Comparison of ENCODE assay signal across 8 cellular contexts in the genomic region with DNA sequence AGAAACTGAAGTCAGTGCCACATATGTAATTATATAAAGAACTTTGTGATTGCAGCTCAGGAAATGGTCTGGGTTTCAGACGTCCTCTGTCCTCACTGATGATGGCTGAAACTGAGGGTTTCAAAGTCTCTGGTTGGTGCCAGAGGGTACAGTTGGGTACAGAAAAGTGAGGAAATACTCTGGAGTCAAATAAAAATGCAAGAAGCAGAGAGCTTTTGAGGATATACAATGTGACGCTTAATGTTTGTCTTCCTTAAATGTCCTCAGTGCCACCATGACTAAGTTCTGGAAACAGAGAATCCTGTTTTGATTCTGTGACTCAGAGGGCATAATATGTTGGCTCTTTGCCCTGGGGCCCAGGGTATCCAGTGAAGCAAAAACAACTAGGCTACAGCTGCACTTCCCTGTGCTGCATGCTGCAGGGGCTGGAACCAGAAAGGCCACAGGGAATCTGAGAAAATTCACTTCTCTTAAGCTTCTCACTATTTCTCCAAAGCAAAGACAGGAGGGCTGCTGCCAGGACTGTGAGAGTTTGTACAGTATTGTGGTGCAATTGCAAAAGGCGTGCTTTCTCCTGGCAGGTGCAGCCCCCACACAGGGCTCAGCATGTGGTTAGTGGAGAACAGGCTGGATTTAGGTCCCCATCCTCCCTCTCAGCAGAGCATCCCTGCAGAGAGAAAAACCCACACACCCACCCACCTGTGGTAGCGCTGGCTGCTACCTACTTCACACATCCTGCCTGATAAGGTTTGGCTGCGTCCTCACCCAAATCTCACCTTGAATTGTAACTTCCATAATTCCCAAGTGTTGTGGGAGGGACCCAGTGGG.
A peak's percentile ranks its signal among the peaks of the same experiment; 100 is the strongest.
DNase-seq lines count a peak whose midpoint lies in the region; ATAC-seq, FAIRE-seq and TF ChIP-seq lines count a peak whose summit lies in the region.

No MANE protein-coding gene starts in this region.

- no peak for ATAC-seq in HG03342 (IDR thresholded peaks at IDR 0.05; ENCODE audit: unreplicated experiment)
- no peak for ATAC-seq in GM18519 (IDR thresholded peaks at IDR 0.05; ENCODE audit: low FRiP score, unreplicated experiment)

- TF ChIP-seq CTCF in keratinocyte (optimal IDR thresholded peaks at IDR 0.05 in 1 of 3, IDR thresholded peaks at IDR 0.05 in 1 of 3, conservative IDR thresholded peaks at IDR 0.05 in 1 of 3; ENCODE audit: extremely low read depth in 1 of 3, insufficient read depth in 2 of 3, low read length in 3 of 3) (no peak), tibial artery (IDR thresholded peaks at IDR 0.05) (no peak)

- CTCF ChIA-PET in activated CD4-positive, alpha-beta memory T cell treated with anti-CD3 and anti-CD28 coated beads, Interleukin-2, amount 10 ng/mL, durations not matched to agents 7 days and 5 days (lab: Charles Lee), result no interaction called here

- dilution Hi-C loops in keratinocyte (cut with MboI; ENCODE audit: extremely low pct_ligation_motif_present, low sequenced_read_pairs), result no loop called here

- H2AFZ ChIP-seq in ACC112 (ENCODE audit: low read length, unreplicated experiment) (no peak overlapping the region), keratinocyte (ENCODE audit: control insufficient read depth, low read length) (no peak overlapping the region)

- H3K27ac ChIP-seq in ACC112 (ENCODE audit: low read depth, low read length) (peak overlapping the region; percentile 98), keratinocyte (ENCODE audit: control insufficient read depth, insufficient read depth, low read length) (peak overlapping the region; percentile 84), tibial artery (peak overlapping the region; percentile 68 to 70)

- H3K9me1 ChIP-seq in keratinocyte (ENCODE audit: control insufficient read depth, extremely low read depth, insufficient read depth, low read length), result no peaks in the 10 kb centered on the region

- peak; percentile 89 for DNase-seq in HCEC 1CT
- DNase-seq in activated CD4-positive, alpha-beta memory T cell treated with anti-CD3 and anti-CD28 coated beads, Interleukin-2, amount 10 ng/mL, durations not matched to agents 7 days and 5 days, result no peak
- DNase-seq in keratinocyte (ENCODE audit: low read depth, low spot score), result peak; percentile 33
- peak; percentile 76 to 82 for DNase-seq in tibial artery
- DNase-seq in DMS114 treated with DMSO at 0.1 percent for 48 hours (lab: John Stamatoyannopoulos, UW; ENCODE audit: unreplicated experiment), result no peak

- no peak overlapping the region for H3K4me3 Mint-ChIP-seq in activated CD4-positive, alpha-beta memory T cell treated with anti-CD3 and anti-CD28 coated beads, Interleukin-2, amount 10 ng/mL, durations not matched to agents 7 days and 5 days

- no peaks in the 10 kb centered on the region for H4K20me1 ChIP-seq in keratinocyte (ENCODE audit: control insufficient read depth, extremely low read depth, insufficient read depth, low read length)

- no peaks in the 10 kb centered on the region for H3K36me3 Mint-ChIP-seq in activated CD4-positive, alpha-beta memory T cell treated with anti-CD3 and anti-CD28 coated beads, Interleukin-2, amount 10 ng/mL, durations not matched to agents 7 days and 5 days (ENCODE audit: low read depth)

- H3K4me1 ChIP-seq in ACC112 (ENCODE audit: control insufficient read depth, insufficient read depth, low read length, unreplicated experiment) (peaks cover 54% of the 10 kb centered on the region), keratinocyte (ENCODE audit: control insufficient read depth, extremely low read depth, insufficient read depth, low read length) (peaks cover 47% of the 10 kb centered on the region), tibial artery (peaks cover 0 to 53% (median 35%) of the 10 kb centered on the region in 4 donors)

- H3K79me2 ChIP-seq in ACC112 (ENCODE audit: control insufficient read depth, insufficient read depth, low read length, unreplicated experiment) (no peaks in the 10 kb centered on the region), keratinocyte (ENCODE audit: control insufficient read depth, insufficient read depth, low read length) (no peaks in the 10 kb centered on the region)

- intact Hi-C loops in tibial artery (cut with DNase I; ENCODE audit: low total_unique reads), result loop anchor here (2.0 to 10.0 kb wide), 3 partner anchors 59 to 141 kb away; no protein-coding TSS in a partner anchor

- H3K27ac Mint-ChIP-seq in activated CD4-positive, alpha-beta memory T cell treated with anti-CD3 and anti-CD28 coated beads, Interleukin-2, amount 10 ng/mL, durations not matched to agents 7 days and 5 days, result peak overlapping the region; percentile 47

- no peaks in the 10 kb centered on the region for H3K9me3 ChIP-seq in keratinocyte (ENCODE audit: control insufficient read depth, low read depth, low read length)
- H3K9me3 ChIP-seq in tibial artery, result no peaks in the 10 kb centered on the region

- H3K9ac ChIP-seq in keratinocyte (ENCODE audit: control insufficient read depth, extremely low read depth, insufficient read depth, low read length), result peak overlapping the region; percentile 58

- no peaks in the 10 kb centered on the region for H3K27me3 ChIP-seq in ACC112 (ENCODE audit: insufficient read depth, low read length)
- H3K27me3 ChIP-seq in keratinocyte (ENCODE audit: control insufficient read depth, extremely low read depth, insufficient read depth, low read length), result no peaks in the 10 kb centered on the region
- H3K27me3 ChIP-seq in tibial artery, result no peaks in the 10 kb centered on the region

- H3K27me3 Mint-ChIP-seq in activated CD4-positive, alpha-beta memory T cell treated with anti-CD3 and anti-CD28 coated beads, Interleukin-2, amount 10 ng/mL, durations not matched to agents 7 days and 5 days, result peaks cover 22% of the 10 kb centered on the region

- POLR2A ChIA-PET in activated CD4-positive, alpha-beta memory T cell treated with anti-CD3 and anti-CD28 coated beads, Interleukin-2, amount 10 ng/mL, durations not matched to agents 7 days and 5 days (lab: Charles Lee), result no interaction called here

- H3K36me3 ChIP-seq in ACC112 (ENCODE audit: insufficient read depth, low read length) (no peaks in the 10 kb centered on the region), keratinocyte (ENCODE audit: control insufficient read depth in 2 of 2, extremely low read depth in 1 of 2, insufficient read depth in 2 of 2, low read length in 2 of 2) (no peaks in the 10 kb centered on the region), tibial artery (no peaks in the 10 kb centered on the region)

- peaks cover 15% of the 10 kb centered on the region for H3K4me1 Mint-ChIP-seq in activated CD4-positive, alpha-beta memory T cell treated with anti-CD3 and anti-CD28 coated beads, Interleukin-2, amount 10 ng/mL, durations not matched to agents 7 days and 5 days

- FAIRE-seq in keratinocyte (lab: Jason Lieb, UNC), result peak; percentile 82

- H3K4me3 ChIP-seq in ACC112 (ENCODE audit: low read depth, low read length) (peak overlapping the region; percentile 61), keratinocyte (ENCODE audit: control insufficient read depth in 2 of 3, extremely low read depth in 1 of 3, insufficient read depth in 2 of 3, low read depth in 1 of 3, low read length in 3 of 3) (peak overlapping the region in 2 of 3 experiments; percentile 12 to 50), tibial artery (no peak overlapping the region)

- peak overlapping the region; percentile 73 for H3K4me2 ChIP-seq in keratinocyte (ENCODE audit: control insufficient read depth, extremely low read depth, insufficient read depth, low read depth, low read length)

- H3K9me3 Mint-ChIP-seq in activated CD4-positive, alpha-beta memory T cell treated with anti-CD3 and anti-CD28 coated beads, Interleukin-2, amount 10 ng/mL, durations not matched to agents 7 days and 5 days, result peaks cover 7% of the 10 kb centered on the region

Comparison
In these comparisons a context has a peak if more than half of its experiments do, and no peak if none do; other contexts are left out.
1. H3K4me3 ChIP-seq: peak in ACC112 (single experiment) and keratinocyte (2 of 3); none in tibial artery (0 of 2).
2. DNase-seq: peak in HCEC 1CT (single experiment), keratinocyte (single experiment) and tibial artery (2 of 2); none in activated CD4-positive, alpha-beta memory T cell treated with anti-CD3 and anti-CD28 coated beads, Interleukin-2, amount 10 ng/mL, durations not matched to agents 7 days and 5 days (single experiment) and DMS114 treated with DMSO at 0.1 percent for 48 hours (single experiment).
3. Peak in every context shown above with its lines, with median percentiles within 50 percentile points of each other: H3K27ac ChIP-seq.